In genomic region chr4:94634266-94634665, GRCh38 we compare ENCODE assay signal across 24 cellular contexts.
DNase-seq lines count a peak whose midpoint lies in the region; ATAC-seq, FAIRE-seq and TF ChIP-seq lines count a peak whose summit lies in the region.
"Had no signal": no experiment of that assay in that cellular context is flagged by ENCODE, and none has a peak within 500 bp of the region (broad histone marks: within the 10 kb centered on the region; RNA-seq: fewer than 3 reads in every experiment).

No MANE protein-coding gene starts in this region.

- in situ Hi-C loops in GM23248 (cut with MboI): no loop called here

- H3F3A ChIP-seq in GM23248 (ENCODE audit: insufficient read depth): peaks cover 38% of the 10 kb centered on the region

- no peaks in the 10 kb centered on the region for H3K9me3 ChIP-seq in GM23248 (ENCODE audit: low read depth)
- H3K9me3 ChIP-seq in keratinocyte (ENCODE audit: control insufficient read depth, low read depth, low read length): no peaks in the 10 kb centered on the region
- no peaks in the 10 kb centered on the region for H3K9me3 ChIP-seq in left lung
- H3K9me3 ChIP-seq: sigmoid colon, suprapubic skin had no signal

- CTCF ChIA-PET in AG04449 (lab: Yijun Ruan, JAX): interaction anchor here (1.5 to 4.0 kb wide), 2 partner anchors 12 to 461 kb away, joined by 3 to 30 read pairs; no protein-coding TSS in a partner anchor

- no peak for ATAC-seq in left lung
- ATAC-seq: activated naive CD4-positive, alpha-beta T cell treated with anti-CD3 and anti-CD28 coated beads, Interleukin-2, amount 50 U/mL, for 72 hours; stimulated activated effector memory CD8-positive, alpha-beta T cell treated with anti-CD3 and anti-CD28 coated beads, Interleukin-12 subunit alpha, Interleukin-12 subunit beta, amount 100 ng/mL, for 72 hours had no signal

- peak overlapping the region; percentile 45 for H3K27ac ChIP-seq in GM23248
- H3K27ac ChIP-seq in keratinocyte (ENCODE audit: control insufficient read depth, insufficient read depth, low read length): no peak overlapping the region
- no peak overlapping the region for H3K27ac ChIP-seq in left lung
- H3K27ac ChIP-seq: hepatocyte, sigmoid colon, suprapubic skin had no signal

- no peak for TF ChIP-seq CTCF in AG04449 (IDR thresholded peaks at IDR 0.05; ENCODE audit: insufficient read depth, low read length, missing control alignments)
- no peak for TF ChIP-seq CTCF in keratinocyte (optimal IDR thresholded peaks at IDR 0.05 in 1 of 3, IDR thresholded peaks at IDR 0.05 in 1 of 3, conservative IDR thresholded peaks at IDR 0.05 in 1 of 3; ENCODE audit: extremely low read depth in 1 of 3, insufficient read depth in 2 of 3, low read length in 3 of 3)
- no peak for TF ChIP-seq CTCF in left lung (IDR thresholded peaks at IDR 0.05)

- WGBS in GM23248 (ENCODE audit: low coverage in 1 of 2, low lambda C conversion rate in 2 of 2, missing lambda C conversion rate in 2 of 2), 2 experiments: 0 to 5% methylated on average over 2 of the region's 2 CpGs

- H3K36me3 ChIP-seq in GM23248 (ENCODE audit: low read depth) (peaks cover 4% of the 10 kb centered on the region; the same call in 1 of the 2 replicates), keratinocyte (ENCODE audit: control insufficient read depth in 2 of 2, extremely low read depth in 1 of 2, insufficient read depth in 2 of 2, low read length in 2 of 2) (peaks cover under 1 to 9% of the 10 kb centered on the region in 2 experiments), left lung (no peaks in the 10 kb centered on the region)
- H3K36me3 ChIP-seq: suprapubic skin had no signal

- H2AFZ ChIP-seq in GM23248: no peak overlapping the region
- H2AFZ ChIP-seq in keratinocyte (ENCODE audit: control insufficient read depth, low read length): no peak overlapping the region
- H2AFZ ChIP-seq: hepatocyte had no signal

- peaks cover 46% of the 10 kb centered on the region for H3K79me2 ChIP-seq in GM23248 (ENCODE audit: insufficient read depth)
- H3K79me2 ChIP-seq in keratinocyte (ENCODE audit: control insufficient read depth, insufficient read depth, low read length): no peaks in the 10 kb centered on the region
- H3K79me2 ChIP-seq: hepatocyte had no signal

- no peaks in the 10 kb centered on the region for H3K9me1 ChIP-seq in keratinocyte (ENCODE audit: control insufficient read depth, extremely low read depth, insufficient read depth, low read length)

- intact Hi-C loops in left lung (cut with DNase I): no loop called here

- H3K27me3 ChIP-seq in GM23248 (replicated peaks; ENCODE audit: insufficient read depth) (no peaks in the 10 kb centered on the region), keratinocyte (ENCODE audit: control insufficient read depth, extremely low read depth, insufficient read depth, low read length) (no peaks in the 10 kb centered on the region), left lung (no peaks in the 10 kb centered on the region)
- H3K27me3 ChIP-seq: hepatocyte, sigmoid colon, suprapubic skin had no signal

- peak; percentile 5 for FAIRE-seq in keratinocyte (lab: Jason Lieb, UNC)
- FAIRE-seq: colon had no signal

- no peaks in the 10 kb centered on the region for H3K9me2 ChIP-seq in GM23248 (ENCODE audit: insufficient read depth)

- H3K4me3 ChIP-seq in AG04449 (ENCODE audit: low read depth, low read length) (no peak overlapping the region), GM23248 (peak overlapping the region; percentile 2; the same call in 1 of the 2 replicates), keratinocyte (ENCODE audit: control insufficient read depth in 2 of 3, extremely low read depth in 1 of 3, insufficient read depth in 2 of 3, low read depth in 1 of 3, low read length in 3 of 3) (no peak overlapping the region), left lung (no peak overlapping the region)
- H3K4me3 ChIP-seq: hepatocyte, sigmoid colon, suprapubic skin had no signal

- H3K4me1 ChIP-seq in GM23248 (ENCODE audit: insufficient read depth) (peaks cover 33% of the 10 kb centered on the region), keratinocyte (ENCODE audit: control insufficient read depth, extremely low read depth, insufficient read depth, low read length) (no peaks in the 10 kb centered on the region), left lung (no peaks in the 10 kb centered on the region)
- H3K4me1 ChIP-seq: suprapubic skin had no signal

- peak overlapping the region; percentile 48 for H3K4me2 ChIP-seq in GM23248 (ENCODE audit: unreplicated experiment)
- no peak overlapping the region for H3K4me2 ChIP-seq in keratinocyte (ENCODE audit: control insufficient read depth, extremely low read depth, insufficient read depth, low read depth, low read length)
- H3K4me2 ChIP-seq: hepatocyte had no signal

- H3K9ac ChIP-seq in GM23248 (no peak overlapping the region), keratinocyte (ENCODE audit: control insufficient read depth, extremely low read depth, insufficient read depth, low read length) (no peak overlapping the region)

- DNase-seq in AG04449 (ENCODE audit: low read depth, low spot score) (peak; percentile 45), GM23248 (peak; percentile 67), brain pericyte (ENCODE audit: low read depth, low spot score) (peak; percentile 50), keratinocyte (ENCODE audit: low read depth, low spot score) (no peak), COLO668 (lab: John Stamatoyannopoulos, UW; ENCODE audit: unreplicated experiment) (no peak), left lung (no peak)
- DNase-seq in stimulated activated naive CD4-positive, alpha-beta T cell (lab: John Stamatoyannopoulos, UW): no peak
- DNase-seq in activated CD4-positive, alpha-beta T cell treated with anti-CD3 and anti-CD28 coated beads for 1 hour: no peak
- DNase-seq: ACHN; activated CD4-positive, alpha-beta T cell treated with anti-CD3 and anti-CD28 coated beads, Interleukin-2, amount 10 ng/mL, durations not matched to agents 24 days and 14 days; CD4-positive, CD25-positive, alpha-beta regulatory T cell; DMS153; GDM1; NCI-H1048; NCI-H2029; NK-92 treated with Interleukin-12 subunit alpha and Interleukin-12 subunit beta, amount 100 ng/mL, for 24 hours; posterior cingulate gyrus; sigmoid colon; stimulated activated CD4-positive, alpha-beta T cell treated with anti-CD3 and anti-CD28 coated beads, Interleukin-1b, Interleukin-23, amount 100 ng/mL, for 48 hours had no signal

- POLR2A ChIA-PET in AG04449 (lab: Yijun Ruan, JAX): no interaction called here

- dilution Hi-C loops in keratinocyte (cut with MboI; ENCODE audit: extremely low pct_ligation_motif_present, low sequenced_read_pairs): no loop called here

- H4K20me1 ChIP-seq in GM23248 (ENCODE audit: insufficient read depth) (no peaks in the 10 kb centered on the region), keratinocyte (ENCODE audit: control insufficient read depth, extremely low read depth, insufficient read depth, low read length) (no peaks in the 10 kb centered on the region)

Comparison
In these comparisons a context has a peak if more than half of its experiments do, and no peak if none do; other contexts are left out.
1. DNase-seq: peak in AG04449 (single experiment), GM23248 (single experiment) and brain pericyte (single experiment); none in keratinocyte (single experiment), COLO668 (single experiment), stimulated activated naive CD4-positive, alpha-beta T cell (0 of 6), activated CD4-positive, alpha-beta T cell treated with anti-CD3 and anti-CD28 coated beads for 1 hour (single experiment) and left lung (0 of 2).